ENCODE assay signal across 17 cellular contexts in genomic region chr7:35717516-35717915, GRCh38.
"Had no signal": no experiment of that assay in that cellular context is flagged by ENCODE, and none has a peak within 500 bp of the region (broad histone marks: within the 10 kb centered on the region; RNA-seq: fewer than 3 reads in every experiment).

No MANE protein-coding gene starts in this region.

- H3K27me3 ChIP-seq: cardiac muscle cell, SJCRH30, spleen had no signal

- H3K36me3 Mint-ChIP-seq: activated naive CD8-positive, alpha-beta T cell treated with anti-CD3 and anti-CD28 coated beads for 36 hours; mesothelial cell of epicardium; naive B cell had no signal

- H3K9me3 Mint-ChIP-seq: activated naive CD8-positive, alpha-beta T cell treated with anti-CD3 and anti-CD28 coated beads for 36 hours; effector memory CD8-positive, alpha-beta T cell; mesothelial cell of epicardium; naive B cell; stimulated activated memory B cell treated with anti-CD40 and anti-IgM and Interleukin-4, amounts not matched to agents 10 μg/mL and 1 μg/mL and 100 μg/mL, for 72 hours had no signal

- H3K4me3 Mint-ChIP-seq: activated naive CD8-positive, alpha-beta T cell treated with anti-CD3 and anti-CD28 coated beads for 36 hours; effector memory CD8-positive, alpha-beta T cell; mesothelial cell of epicardium; naive B cell; stimulated activated memory B cell treated with anti-CD40 and anti-IgM and Interleukin-4, amounts not matched to agents 10 μg/mL and 1 μg/mL and 100 μg/mL, for 72 hours had no signal

- H3K27me3 Mint-ChIP-seq: activated naive CD8-positive, alpha-beta T cell treated with anti-CD3 and anti-CD28 coated beads for 36 hours; effector memory CD8-positive, alpha-beta T cell; naive B cell; stimulated activated memory B cell treated with anti-CD40 and anti-IgM and Interleukin-4, amounts not matched to agents 10 μg/mL and 1 μg/mL and 100 μg/mL, for 72 hours had no signal

- ATAC-seq: effector memory CD8-positive, alpha-beta T cell; stimulated activated memory B cell treated with anti-CD40 and anti-IgM and Interleukin-4, amounts not matched to agents 10 μg/mL and 1 μg/mL and 100 μg/mL, for 72 hours had no signal

- H3K27ac Mint-ChIP-seq: activated naive CD8-positive, alpha-beta T cell treated with anti-CD3 and anti-CD28 coated beads for 36 hours; effector memory CD8-positive, alpha-beta T cell; mesothelial cell of epicardium had no signal

- FAIRE-seq: astrocyte, urothelium cell line had no signal

- H3K4me3 ChIP-seq: cardiac muscle cell, SJCRH30, spleen had no signal

- H3K9me3 ChIP-seq: SJCRH30, spleen had no signal

- DNase-seq: activated CD4-positive, alpha-beta T cell treated with anti-CD3 and anti-CD28 coated beads, Interleukin-2, amount 50 U/mL, for 4 hours; activated CD4-positive, CD25-positive, alpha-beta regulatory T cell treated with anti-CD3 and anti-CD28 coated beads, Interleukin-2, amount 50 U/mL, for 72 hours; activated effector memory CD4-positive, alpha-beta T cell treated with anti-CD3 and anti-CD28 coated beads, Interleukin-2, amount 50 U/mL, for 16 hours; activated naive CD8-positive, alpha-beta T cell treated with anti-CD3 and anti-CD28 coated beads for 36 hours; activated T-cell treated with anti-CD3 and anti-CD28 coated beads, Interleukin-2, amount 50 U/mL, for 1 hour; effector memory CD8-positive, alpha-beta T cell; islet precursor cell; naive B cell; SJCRH30; spleen; stimulated activated CD4-positive, alpha-beta T cell treated with anti-CD3 and anti-CD28 coated beads, Interleukin-1b, Interleukin-23, amount 100 ng/mL, for 48 hours; T-helper 9 cell had no signal

- H3K27ac ChIP-seq: SJCRH30 had no signal

- H3K36me3 ChIP-seq: cardiac muscle cell, SJCRH30, spleen had no signal
